ENCODE assay signal across 1 cellular context in the genomic region with DNA sequence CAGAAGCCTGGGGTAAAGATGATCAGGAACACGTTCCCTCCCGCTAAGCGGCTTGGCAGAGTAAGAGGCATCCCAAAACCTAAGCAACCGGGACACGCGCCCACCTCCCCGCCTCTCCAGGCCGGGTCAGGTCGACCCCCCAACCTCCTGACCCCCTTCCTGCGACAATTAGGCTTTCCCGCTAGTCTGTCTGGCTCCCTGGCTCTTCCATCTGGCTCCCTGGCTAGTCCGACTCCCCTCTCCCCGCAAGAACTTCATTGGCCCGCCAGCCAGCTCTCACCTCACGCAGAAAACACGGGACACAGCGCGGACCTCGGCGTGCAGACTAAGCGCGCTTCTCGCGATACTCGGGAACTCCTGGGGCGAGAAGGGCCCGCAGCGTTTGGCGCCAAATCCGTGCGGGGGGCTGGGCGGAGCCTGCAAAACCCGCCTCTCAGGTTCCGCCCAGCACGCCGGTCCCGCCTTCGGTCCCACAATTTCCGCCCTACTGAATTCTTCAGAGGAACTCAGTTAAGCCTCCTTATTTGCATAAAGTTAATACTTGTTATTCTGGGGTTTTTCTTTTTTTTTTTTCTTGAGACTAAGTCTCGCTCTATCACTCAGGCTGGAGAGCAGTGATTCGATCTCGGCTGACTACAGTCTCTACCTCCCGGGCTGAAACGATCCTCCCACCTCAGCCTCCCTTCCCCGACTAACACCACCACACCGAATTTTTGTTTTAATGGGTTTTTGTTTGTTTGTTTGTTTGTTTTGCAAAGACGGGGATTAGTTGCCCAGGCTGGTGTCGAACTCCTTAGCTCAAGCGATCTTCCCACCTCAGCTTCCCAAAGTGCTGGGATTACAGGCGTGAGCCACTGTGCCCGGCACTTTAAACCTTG.
A peak's percentile ranks its signal among the peaks of the same experiment; 100 is the strongest.
TF ChIP-seq lines count a peak whose summit lies in the region.

A gene with protein sequence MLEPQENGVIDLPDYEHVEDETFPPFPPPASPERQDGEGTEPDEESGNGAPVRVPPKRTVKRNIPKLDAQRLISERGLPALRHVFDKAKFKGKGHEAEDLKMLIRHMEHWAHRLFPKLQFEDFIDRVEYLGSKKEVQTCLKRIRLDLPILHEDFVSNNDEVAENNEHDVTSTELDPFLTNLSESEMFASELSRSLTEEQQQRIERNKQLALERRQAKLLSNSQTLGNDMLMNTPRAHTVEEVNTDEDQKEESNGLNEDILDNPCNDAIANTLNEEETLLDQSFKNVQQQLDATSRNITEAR (minus strand): TSS at position 327 of the 878 bp plus-strand sequence. CDS start 3,738 bp downstream, outside the sequence.

TF ChIP-seq in K562, 482 proteins besides CTCF, POLR2A, EP300 and RAD21 (continued from another document and continues in another):
- TF ChIP-seq, protein P1, sequence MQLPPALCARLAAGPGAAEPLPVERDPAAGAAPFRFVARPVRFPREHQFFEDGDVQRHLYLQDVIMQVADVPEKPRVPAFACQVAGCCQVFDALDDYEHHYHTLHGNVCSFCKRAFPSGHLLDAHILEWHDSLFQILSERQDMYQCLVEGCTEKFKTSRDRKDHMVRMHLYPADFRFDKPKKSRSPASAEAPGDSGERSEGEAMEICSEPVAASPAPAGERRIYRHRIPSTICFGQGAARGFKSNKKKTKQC (CRISPR knock-in tag; IDR thresholded peaks at IDR 0.05), result peak; percentile 33; the same call in 1 of the 2 replicates
- peak; percentile 36 for TF ChIP-seq SMARCE1 (IDR thresholded peaks at IDR 0.05)
- TF ChIP-seq ZNF197 (CRISPR knock-in tag; IDR thresholded peaks at IDR 0.05; ENCODE audit: low read depth), result no peak
- peak; percentile 84; the same call in 1 of the 2 replicates for TF ChIP-seq PHF8 (IDR thresholded peaks at IDR 0.05; ENCODE audit: borderline replicate concordance, low read length)
- TF ChIP-seq MYNN (IDR thresholded peaks at IDR 0.05), result no peak
- no peak for TF ChIP-seq MYNN (CRISPR knock-in tag; IDR thresholded peaks at IDR 0.05)
- TF ChIP-seq ARID2 (IDR thresholded peaks at IDR 0.05), result no peak
- TF ChIP-seq TAF7 (tag; IDR thresholded peaks at IDR 0.05), result peak; percentile 79; the same call in 1 of the 2 replicates
- peak; percentile 100 for TF ChIP-seq RB1 (IDR thresholded peaks at IDR 0.05; ENCODE audit: low read depth)
- no peak for TF ChIP-seq PHF20 (IDR thresholded peaks at IDR 0.05; ENCODE audit: partially characterized antibody)
- TF ChIP-seq ZBTB11 (CRISPR knock-in tag; IDR thresholded peaks at IDR 0.05), result 0 out of 6 replicates have a peak, but pooled peaks of 1 of the 3 experiments have one; percentile 32
- TF ChIP-seq ZNF444 (CRISPR knock-in tag; IDR thresholded peaks at IDR 0.05), result no peak
- peak in 1 of 2 experiments; percentile 85; a peak in 2 of 4 replicates for TF ChIP-seq HDAC1 (IDR thresholded peaks at IDR 0.05)
- TF ChIP-seq, protein P2, sequence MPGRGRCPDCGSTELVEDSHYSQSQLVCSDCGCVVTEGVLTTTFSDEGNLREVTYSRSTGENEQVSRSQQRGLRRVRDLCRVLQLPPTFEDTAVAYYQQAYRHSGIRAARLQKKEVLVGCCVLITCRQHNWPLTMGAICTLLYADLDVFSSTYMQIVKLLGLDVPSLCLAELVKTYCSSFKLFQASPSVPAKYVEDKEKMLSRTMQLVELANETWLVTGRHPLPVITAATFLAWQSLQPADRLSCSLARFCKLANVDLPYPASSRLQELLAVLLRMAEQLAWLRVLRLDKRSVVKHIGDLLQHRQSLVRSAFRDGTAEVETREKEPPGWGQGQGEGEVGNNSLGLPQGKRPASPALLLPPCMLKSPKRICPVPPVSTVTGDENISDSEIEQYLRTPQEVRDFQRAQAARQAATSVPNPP (IDR thresholded peaks at IDR 0.05; ENCODE audit: borderline replicate concordance, insufficient read depth, insufficient read length), result no peak
- TF ChIP-seq POLR2G (IDR thresholded peaks at IDR 0.05; ENCODE audit: low read depth, low read length), result peak; percentile 97
- peak; percentile 37; the same call in 1 of the 2 replicates for TF ChIP-seq ZBTB7A (IDR thresholded peaks at IDR 0.05; ENCODE audit: borderline replicate concordance, control insufficient read depth, low read depth, low read length)
- peak; percentile 91 for TF ChIP-seq SP1 (CRISPR knock-in tag; IDR thresholded peaks at IDR 0.05)
- peak; percentile 54; the same call in 1 of the 2 replicates for TF ChIP-seq MBD2 (IDR thresholded peaks at IDR 0.05; ENCODE audit: borderline replicate concordance, low read depth)
- TF ChIP-seq HLTF (IDR thresholded peaks at IDR 0.05), result peak; percentile 28; the same call in 1 of the 2 replicates
- 0 out of 4 replicates have a peak, but pooled peaks of 1 of the 2 experiments have one; percentile 18 for TF ChIP-seq ZNF318 (IDR thresholded peaks at IDR 0.05; ENCODE audit: borderline replicate concordance in 1 of 2, low read depth in 1 of 2)
- TF ChIP-seq HNRNPLL (IDR thresholded peaks at IDR 0.05; ENCODE audit: low read depth, low read length, poor library complexity, severe bottlenecking), result peak; percentile 60
- peak; percentile 79 for TF ChIP-seq HMBOX1 (IDR thresholded peaks at IDR 0.05)
- peak; percentile 95 for TF ChIP-seq MTA1 (IDR thresholded peaks at IDR 0.05; ENCODE audit: borderline replicate concordance)
- peak; percentile 62 to 72; a peak in 3 of 4 replicates for TF ChIP-seq FOXK2 (conservative IDR thresholded peaks at IDR 0.05 in 1 of 2, IDR thresholded peaks at IDR 0.05 in 1 of 2; ENCODE audit: low read depth in 2 of 2)
- TF ChIP-seq, protein P3, sequence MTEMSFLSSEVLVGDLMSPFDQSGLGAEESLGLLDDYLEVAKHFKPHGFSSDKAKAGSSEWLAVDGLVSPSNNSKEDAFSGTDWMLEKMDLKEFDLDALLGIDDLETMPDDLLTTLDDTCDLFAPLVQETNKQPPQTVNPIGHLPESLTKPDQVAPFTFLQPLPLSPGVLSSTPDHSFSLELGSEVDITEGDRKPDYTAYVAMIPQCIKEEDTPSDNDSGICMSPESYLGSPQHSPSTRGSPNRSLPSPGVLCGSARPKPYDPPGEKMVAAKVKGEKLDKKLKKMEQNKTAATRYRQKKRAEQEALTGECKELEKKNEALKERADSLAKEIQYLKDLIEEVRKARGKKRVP (CRISPR knock-in tag; IDR thresholded peaks at IDR 0.05), result 0 out of 2 replicates have a peak, but pooled peaks have one; percentile 30
- no peak for TF ChIP-seq ADNP (tag; IDR thresholded peaks at IDR 0.05)
- TF ChIP-seq, protein P4, sequence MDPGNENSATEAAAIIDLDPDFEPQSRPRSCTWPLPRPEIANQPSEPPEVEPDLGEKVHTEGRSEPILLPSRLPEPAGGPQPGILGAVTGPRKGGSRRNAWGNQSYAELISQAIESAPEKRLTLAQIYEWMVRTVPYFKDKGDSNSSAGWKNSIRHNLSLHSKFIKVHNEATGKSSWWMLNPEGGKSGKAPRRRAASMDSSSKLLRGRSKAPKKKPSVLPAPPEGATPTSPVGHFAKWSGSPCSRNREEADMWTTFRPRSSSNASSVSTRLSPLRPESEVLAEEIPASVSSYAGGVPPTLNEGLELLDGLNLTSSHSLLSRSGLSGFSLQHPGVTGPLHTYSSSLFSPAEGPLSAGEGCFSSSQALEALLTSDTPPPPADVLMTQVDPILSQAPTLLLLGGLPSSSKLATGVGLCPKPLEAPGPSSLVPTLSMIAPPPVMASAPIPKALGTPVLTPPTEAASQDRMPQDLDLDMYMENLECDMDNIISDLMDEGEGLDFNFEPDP (CRISPR knock-in tag; IDR thresholded peaks at IDR 0.05), result 0 out of 2 replicates have a peak, but pooled peaks have one; percentile 19
- TF ChIP-seq E2F8 (IDR thresholded peaks at IDR 0.05; ENCODE audit: low read depth, partially characterized antibody), result peak; percentile 99
